ENCODE assay signal across 8 cellular contexts in the genomic region with DNA sequence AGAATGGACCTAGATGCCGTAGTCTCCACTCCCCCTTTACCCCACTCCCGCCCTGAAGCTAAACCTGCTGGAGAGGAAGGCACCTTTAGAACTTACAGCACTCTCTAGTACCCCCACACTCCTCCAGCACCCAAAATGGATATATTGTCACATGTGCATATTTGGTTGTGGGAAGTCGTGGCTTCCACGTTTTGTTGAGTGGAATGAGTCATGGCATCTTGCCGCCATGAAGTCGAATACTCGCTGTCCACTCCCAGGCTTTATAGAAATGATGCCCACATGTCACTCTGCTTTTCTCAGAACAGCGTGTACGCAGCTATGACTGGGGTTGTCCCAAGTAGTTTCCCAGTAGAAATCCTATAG. TPM values are rescaled to one million over a fixed set of nuclear protein-coding genes. Genes with fewer than 3 reads are reported as not detected.
DNase-seq lines count a peak whose midpoint lies in the region; ATAC-seq and TF ChIP-seq lines count a peak whose summit lies in the region.

No MANE protein-coding gene starts in this region.

- peaks cover 57% of the 10 kb centered on the region for H3K4me1 ChIP-seq in BLaER1
- peaks cover 6% of the 10 kb centered on the region for H3K4me1 ChIP-seq in SJSA1 (replicated peaks)
- H3K4me1 ChIP-seq in body of pancreas, result peaks cover 47% of the 10 kb centered on the region
- peaks cover 4% of the 10 kb centered on the region for H3K4me1 ChIP-seq in iPS-20b (ENCODE audit: insufficient read depth, low read length)
- peaks cover 17 to 84% (median 69%) of the 10 kb centered on the region in 6 donors for H3K4me1 ChIP-seq in spleen

- H3K4me3 ChIP-seq in BLaER1 (peak overlapping the region; percentile 89), SJSA1 (peak overlapping the region; percentile 75), body of pancreas (peak overlapping the region; percentile 50 to 71), iPS-20b (ENCODE audit: low read length) (peak overlapping the region; percentile 94), spleen (peak overlapping the region; percentile 49 to 96 (median 74))

- no peaks in the 10 kb centered on the region for H3K27me3 ChIP-seq in BLaER1
- H3K27me3 ChIP-seq in SJSA1 (replicated peaks), result no peaks in the 10 kb centered on the region
- no peaks in the 10 kb centered on the region for H3K27me3 ChIP-seq in body of pancreas
- no peaks in the 10 kb centered on the region for H3K27me3 ChIP-seq in iPS-20b (ENCODE audit: insufficient read depth, low read length)
- H3K27me3 ChIP-seq in spleen (replicated peaks in 1 of 7), result no peaks in the 10 kb centered on the region

- H3K4me2 ChIP-seq in BLaER1, result peak overlapping the region; percentile 70

- TF ChIP-seq CTCF in body of pancreas (IDR thresholded peaks at IDR 0.05), result no peak
- TF ChIP-seq CTCF in spleen (IDR thresholded peaks at IDR 0.05 in 8 of 11, conservative IDR thresholded peaks at IDR 0.05 in 3 of 11), result no peak

- ATAC-seq in GM19025 (IDR thresholded peaks at IDR 0.05; ENCODE audit: low read depth, unreplicated experiment) (peak; percentile 18), HG03432 (IDR thresholded peaks at IDR 0.05; ENCODE audit: unreplicated experiment) (peak; percentile 20), body of pancreas (peak; percentile 17)

- H4K20me1 ChIP-seq in BLaER1, result peaks cover 44% of the 10 kb centered on the region

- intact Hi-C loops in body of pancreas (cut with DNase I) (no loop called here), spleen (cut with DNase I; ENCODE audit: low total_unique reads) (no loop called here)

- 0% methylated on average over 9 of the region's 9 CpGs for WGBS in body of pancreas, 2 donors
- 0% methylated on average over 6 to 9 of the region's 9 CpGs for WGBS in spleen, 5 donors

- H3K9ac ChIP-seq in BLaER1, result peak overlapping the region; percentile 94
- peak overlapping the region; percentile 97 for H3K9ac ChIP-seq in iPS-20b (ENCODE audit: low read depth, low read length)

- peak in 1 of 2 experiments; percentile 62 for DNase-seq in SJSA1 (ENCODE audit: low read depth in 1 of 2, low spot score in 2 of 2)
- DNase-seq in body of pancreas, result peak; percentile 38 to 54 (median 46)
- no peak for DNase-seq in spleen
- DNase-seq in GF-D8 (lab: John Stamatoyannopoulos, UW), result no peak

- peak overlapping the region; percentile 94 for H3K27ac ChIP-seq in BLaER1
- H3K27ac ChIP-seq in SJSA1, result peak overlapping the region; percentile 93
- peak overlapping the region; percentile 74 to 94 (median 88) for H3K27ac ChIP-seq in body of pancreas
- H3K27ac ChIP-seq in iPS-20b (ENCODE audit: low read length), result peak overlapping the region; percentile 66
- peak overlapping the region; percentile 79 to 92 (median 88) for H3K27ac ChIP-seq in spleen

- H3K9me3 ChIP-seq in BLaER1 (peaks cover 11% of the 10 kb centered on the region), SJSA1 (replicated peaks) (no peaks in the 10 kb centered on the region), body of pancreas (no peaks in the 10 kb centered on the region), iPS-20b (ENCODE audit: insufficient read depth, low read depth, low read length) (no peaks in the 10 kb centered on the region; the same call in 1 of the 2 replicates), spleen (peaks cover 0 to 10% (median 7%) of the 10 kb centered on the region in 8 donors)

- peaks cover 26% of the 10 kb centered on the region for H3K36me3 ChIP-seq in BLaER1
- peaks cover 43% of the 10 kb centered on the region for H3K36me3 ChIP-seq in SJSA1
- H3K36me3 ChIP-seq in body of pancreas (replicated peaks in 1 of 2; ENCODE audit: insufficient read depth in 1 of 2, low read depth in 2 of 2), result no peaks in the 10 kb centered on the region
- peaks cover 19% of the 10 kb centered on the region for H3K36me3 ChIP-seq in iPS-20b (ENCODE audit: insufficient read depth, low read depth, low read length)
- H3K36me3 ChIP-seq in spleen, result peaks cover 0 to 23% (median 13%) of the 10 kb centered on the region in 6 donors

- no peak for TF ChIP-seq POLR2A in body of pancreas (IDR thresholded peaks at IDR 0.05)
- TF ChIP-seq POLR2A in spleen (IDR thresholded peaks at IDR 0.05), result no peak

RNA-seq across cellular contexts. Expression of gene ABCE1, which starts 0.5 kb away (rescaled TPM):
- 162 and 170 TPM in 2 replicates for total RNA-seq in SJSA1 (2014; rRNA removed; shearing (Covaris generic))
- 10 to 100 TPM; 47.2 to 50.4 TPM for total RNA-seq in body of pancreas
- total RNA-seq in spleen, result 10 to 100 TPM; 51.5 to 83.5 (median 57.1) TPM
- 10 to 100 TPM; 16.9 to 29.9 (median 24.3) TPM for polyA plus RNA-seq in spleen

RNA-seq across cellular contexts. Expression of gene ANAPC10, which starts 0.7 kb away (rescaled TPM):
- 28.5 and 57.1 TPM in 2 replicates for total RNA-seq in SJSA1 (2014; rRNA removed; shearing (Covaris generic))
- total RNA-seq in body of pancreas, result 10 to 100 TPM in 1 of 2 donors, 1 to 10 TPM in 1; 6.6 to 10.9 TPM
- 10 to 100 TPM; 15.2 to 42.2 (median 21.0) TPM for total RNA-seq in spleen
- polyA plus RNA-seq in spleen, result 10 to 100 TPM; 12.0 to 18.3 (median 16.4) TPM

Comparison
In these comparisons a context has a peak if more than half of its experiments do, and no peak if none do; other contexts are left out.
1. DNase-seq: peak in body of pancreas (4 of 4); none in spleen (single experiment) and GF-D8 (single experiment).
2. Peak in every context shown above with its lines, with median percentiles within 50 percentile points of each other: H3K27ac ChIP-seq, H3K4me3 ChIP-seq and ATAC-seq.